Comparison of ENCODE assay signal across 30 cellular contexts in the genomic region with DNA sequence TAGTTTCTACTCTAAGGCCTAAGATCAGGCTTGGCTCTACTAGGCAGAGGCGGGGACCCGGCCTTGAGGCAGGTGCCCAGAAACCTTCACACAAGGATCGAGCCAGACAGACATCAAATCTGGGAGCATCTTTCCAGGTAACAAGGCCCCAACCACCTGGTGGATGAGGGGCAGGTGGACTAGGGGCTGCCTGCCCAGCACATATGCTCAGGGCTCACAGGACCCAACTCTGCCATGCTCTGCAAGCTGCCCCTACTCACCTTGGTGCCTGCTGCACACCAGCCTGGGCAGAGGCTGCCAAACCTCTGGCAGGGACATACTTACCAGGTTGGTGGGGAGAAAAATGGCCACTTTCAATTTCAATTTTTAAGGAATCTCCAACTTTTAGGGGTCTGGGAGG.
"Had no signal": no experiment of that assay in that cellular context is flagged by ENCODE, and none has a peak within 500 bp of the region (broad histone marks: within the 10 kb centered on the region; RNA-seq: fewer than 3 reads in every experiment).

No MANE protein-coding gene starts in this region.

- H3K27ac ChIP-seq: heart left ventricle, neutrophil, ovary, sigmoid colon, stomach, thyroid gland, upper lobe of right lung had no signal

- H3K9me3 ChIP-seq: heart left ventricle, neutrophil, ovary, sigmoid colon, stomach, thyroid gland, upper lobe of right lung had no signal

- H3K4me3 Mint-ChIP-seq: activated CD4-positive, alpha-beta memory T cell treated with anti-CD3 and anti-CD28 coated beads, Interleukin-2, amount 10 ng/mL, durations not matched to agents 7 days and 5 days; activated CD4-positive, alpha-beta T cell treated with anti-CD3 and anti-CD28 coated beads, Interleukin-2, amount 10 ng/mL, durations not matched to agents 7 days and 5 days; activated T-cell treated with anti-CD3 and anti-CD28 coated beads, Interleukin-2, amount 50 U/mL, for 24 hours; T-helper 17 cell had no signal

- H3K27ac Mint-ChIP-seq: activated CD4-positive, alpha-beta memory T cell treated with anti-CD3 and anti-CD28 coated beads, Interleukin-2, amount 10 ng/mL, durations not matched to agents 7 days and 5 days; activated CD4-positive, alpha-beta T cell treated with anti-CD3 and anti-CD28 coated beads, Interleukin-2, amount 10 ng/mL, durations not matched to agents 7 days and 5 days; activated T-cell treated with anti-CD3 and anti-CD28 coated beads, Interleukin-2, amount 50 U/mL, for 24 hours; immature natural killer cell; progenitor cell of endocrine pancreas; stimulated activated effector memory CD8-positive, alpha-beta T cell treated with anti-CD3 and anti-CD28 coated beads, Interleukin-12 subunit alpha, Interleukin-12 subunit beta, amount 100 ng/mL, for 72 hours; T-helper 17 cell had no signal

- DNase-seq: activated CD4-positive, alpha-beta memory T cell treated with anti-CD3 and anti-CD28 coated beads, Interleukin-2, amount 10 ng/mL, durations not matched to agents 7 days and 5 days; activated CD4-positive, alpha-beta T cell treated with anti-CD3 and anti-CD28 coated beads for 1 hour; activated CD4-positive, alpha-beta T cell treated with anti-CD3 and anti-CD28 coated beads, Interleukin-2, amount 10 ng/mL, durations not matched to agents 7 days and 5 days; activated CD8-positive, alpha-beta memory T cell treated with anti-CD3 and anti-CD28 coated beads, Interleukin-2, amount 50 U/mL, for 48 hours; activated gamma-delta T cell; activated naive CD4-positive, alpha-beta T cell treated with anti-CD3 and anti-CD28 coated beads, Interleukin-2, amount 50 U/mL, for 16 hours; activated T-cell treated with anti-CD3 and anti-CD28 coated beads, Interleukin-2, amount 50 U/mL, for 24 hours; amniotic stem cell; caudate nucleus; cortex of kidney; foreskin fibroblast; heart left ventricle; hypothalamus; immature natural killer cell; kidney; left colon; mammary epithelial cell; ovary; sigmoid colon; small intestine; stimulated activated CD4-positive, alpha-beta T cell treated with anti-CD3 and anti-CD28 coated beads, Interleukin-4, amount 100 ng/mL, for 24 hours; stomach; T-helper 17 cell; T1000; thyroid gland; upper lobe of right lung had no signal

- H3K27me3 ChIP-seq: heart left ventricle, ovary, sigmoid colon, stomach, thyroid gland, upper lobe of right lung had no signal

- H3K36me3 ChIP-seq: heart left ventricle, neutrophil, ovary, sigmoid colon, stomach, thyroid gland, upper lobe of right lung had no signal

- H3K36me3 Mint-ChIP-seq: immature natural killer cell; stimulated activated effector memory CD8-positive, alpha-beta T cell treated with anti-CD3 and anti-CD28 coated beads, Interleukin-12 subunit alpha, Interleukin-12 subunit beta, amount 100 ng/mL, for 72 hours had no signal

- H3K9me3 Mint-ChIP-seq: activated CD4-positive, alpha-beta memory T cell treated with anti-CD3 and anti-CD28 coated beads, Interleukin-2, amount 10 ng/mL, durations not matched to agents 7 days and 5 days; activated CD4-positive, alpha-beta T cell treated with anti-CD3 and anti-CD28 coated beads, Interleukin-2, amount 10 ng/mL, durations not matched to agents 7 days and 5 days; activated T-cell treated with anti-CD3 and anti-CD28 coated beads, Interleukin-2, amount 50 U/mL, for 24 hours; immature natural killer cell; stimulated activated effector memory CD8-positive, alpha-beta T cell treated with anti-CD3 and anti-CD28 coated beads, Interleukin-12 subunit alpha, Interleukin-12 subunit beta, amount 100 ng/mL, for 72 hours had no signal

- ATAC-seq: esophagus mucosa; heart left ventricle; left colon; stimulated activated effector memory CD8-positive, alpha-beta T cell treated with anti-CD3 and anti-CD28 coated beads, Interleukin-12 subunit alpha, Interleukin-12 subunit beta, amount 100 ng/mL, for 72 hours; T-helper 17 cell; upper lobe of right lung had no signal

- H3K4me3 ChIP-seq: heart left ventricle, ovary, sigmoid colon, stomach, thyroid gland, upper lobe of right lung had no signal
